Comparison of ENCODE assay signal across 8 cellular contexts in the genomic region with DNA sequence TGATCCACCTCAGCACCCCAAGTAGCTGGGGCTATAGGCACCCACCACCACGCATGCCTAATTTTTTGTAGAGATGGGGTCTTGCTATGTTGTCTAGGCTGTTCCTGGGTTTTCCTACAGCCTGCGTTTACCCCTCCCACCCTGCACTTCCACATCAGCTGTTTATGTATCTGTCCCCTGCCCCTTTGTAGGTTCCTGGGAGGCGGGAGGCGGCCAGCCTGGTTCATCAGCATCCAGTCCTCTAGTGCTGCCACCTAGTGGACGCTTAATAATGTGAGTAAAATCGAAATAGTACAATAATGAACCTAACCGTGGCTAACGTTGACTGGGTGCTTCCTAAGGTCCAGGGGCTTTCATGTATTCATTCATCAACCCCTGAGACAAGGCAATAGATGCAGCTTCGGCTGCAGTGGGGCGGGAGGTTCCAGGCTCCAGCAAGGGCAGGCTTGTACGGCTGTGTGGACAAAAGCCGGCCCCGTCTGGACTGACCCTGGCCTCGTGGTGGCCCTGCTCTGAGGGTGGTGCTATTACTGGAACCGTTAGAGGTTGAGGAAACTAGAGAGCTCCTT. TPM values are rescaled to one million over a fixed set of nuclear protein-coding genes. Genes with fewer than 3 reads are reported as not detected.
DNase-seq lines count a peak whose midpoint lies in the region; ATAC-seq, FAIRE-seq and TF ChIP-seq lines count a peak whose summit lies in the region.

No MANE protein-coding gene starts in this region.

- H3K36me3 ChIP-seq in astrocyte (ENCODE audit: insufficient read depth, low read length) (no peaks in the 10 kb centered on the region), smooth muscle cell (ENCODE audit: low read depth) (no peaks in the 10 kb centered on the region)

- H4K20me1 ChIP-seq in astrocyte (ENCODE audit: insufficient read depth, low read length) (no peaks in the 10 kb centered on the region), smooth muscle cell (ENCODE audit: low read depth) (no peaks in the 10 kb centered on the region)

- H3K9me3 Mint-ChIP-seq in T-cell (no peaks in the 10 kb centered on the region), astrocyte (ENCODE audit: unreplicated experiment) (peaks cover 4% of the 10 kb centered on the region)

- no peak overlapping the region for H3K9ac ChIP-seq in astrocyte (ENCODE audit: low read length)
- H3K9ac ChIP-seq in smooth muscle cell (ENCODE audit: low read depth) = no peak overlapping the region

- H3F3A ChIP-seq in smooth muscle cell (ENCODE audit: low read depth) = no peaks in the 10 kb centered on the region

- no peaks in the 10 kb centered on the region for H3K79me2 ChIP-seq in astrocyte (ENCODE audit: insufficient read depth, low read length)
- H3K79me2 ChIP-seq in smooth muscle cell (ENCODE audit: low read depth) = no peaks in the 10 kb centered on the region

- H3K4me3 ChIP-seq in astrocyte (ENCODE audit: insufficient read depth, low read depth, low read length) = no peak overlapping the region
- H3K4me3 ChIP-seq in smooth muscle cell = no peak overlapping the region

- H3K4me3 Mint-ChIP-seq in T-cell = no peak overlapping the region
- H3K4me3 Mint-ChIP-seq in astrocyte (ENCODE audit: unreplicated experiment) = peak overlapping the region; percentile 64

- H3K4me1 Mint-ChIP-seq in T-cell (peaks cover 4 to 8% (median 6%) of the 10 kb centered on the region in 3 donors), astrocyte (ENCODE audit: low read depth, unreplicated experiment) (peaks cover 23% of the 10 kb centered on the region)

- FAIRE-seq in astrocyte (lab: Jason Lieb, UNC) = peak; percentile 65

- ATAC-seq in T-cell (replicated peaks in 1 of 4) = peak in 2 of 4 experiments; percentile 45 to 53
- no peak for ATAC-seq in GM21723 (IDR thresholded peaks at IDR 0.05; ENCODE audit: unreplicated experiment)

- H3K27ac Mint-ChIP-seq in T-cell = no peak overlapping the region
- H3K27ac Mint-ChIP-seq in astrocyte (ENCODE audit: unreplicated experiment) = no peak overlapping the region

- H2AFZ ChIP-seq in astrocyte (ENCODE audit: low read depth, low read length) (peak overlapping the region; percentile 85), smooth muscle cell (ENCODE audit: low read depth) (peak overlapping the region; percentile 81)

- peak overlapping the region; percentile 57 for H3K4me2 ChIP-seq in astrocyte (ENCODE audit: low read length)
- peak overlapping the region; percentile 66 for H3K4me2 ChIP-seq in smooth muscle cell

- TF ChIP-seq CTCF in astrocyte (IDR thresholded peaks at IDR 0.05; ENCODE audit: insufficient read depth, low read depth, low read length) (peak; percentile 59), smooth muscle cell (IDR thresholded peaks at IDR 0.05; ENCODE audit: borderline replicate concordance, insufficient read depth, poor library complexity, severe bottlenecking) (peak; percentile 80)

- H3K27me3 Mint-ChIP-seq in T-cell (no peaks in the 10 kb centered on the region), astrocyte (ENCODE audit: low read depth, unreplicated experiment) (no peaks in the 10 kb centered on the region)

- DNase-seq in NCI-H2081 (lab: John Stamatoyannopoulos, UW) (peak; percentile 75 to 83), NCI-H2081 treated with DMSO at 0.1 percent for 48 hours (lab: John Stamatoyannopoulos, UW) (no peak), NCI-H1105 treated with DMSO at 0.1 percent for 48 hours (lab: John Stamatoyannopoulos, UW) (peak; percentile 74), T-cell (peak in 27 of 34 experiments; percentile 5 to 51 (median 34)), astrocyte (ENCODE audit: low read depth) (peak; percentile 50), iPS DF 19.7 (ENCODE audit: low read depth, low spot score) (peak; percentile 80), smooth muscle cell (lab: John Stamatoyannopoulos, UW; ENCODE audit: unreplicated experiment) (peak; percentile 16)

- CTCF ChIA-PET in T-cell (lab: Charles Lee) = interaction anchor here in 1 of 2 donors (0.6 to 0.7 kb wide), 2 partner anchors 101 to 588 kb away, joined by 3 to 4 read pairs; no protein-coding TSS in a partner anchor

- H3K36me3 Mint-ChIP-seq in T-cell (no peaks in the 10 kb centered on the region), astrocyte (ENCODE audit: low read depth, unreplicated experiment) (peaks cover 6% of the 10 kb centered on the region)

- WGBS in smooth muscle cell (ENCODE audit: low lambda C conversion rate) = 42% methylated on average over 14 of the region's 15 CpGs

- H3K4me1 ChIP-seq in astrocyte (ENCODE audit: insufficient read depth, low read length) (peaks cover 22% of the 10 kb centered on the region), smooth muscle cell (ENCODE audit: low read depth) (peaks cover 22% of the 10 kb centered on the region)

- H3K9me3 ChIP-seq in astrocyte (ENCODE audit: insufficient read depth, low read depth, low read length) (no peaks in the 10 kb centered on the region), smooth muscle cell (replicated peaks; ENCODE audit: low read depth) (no peaks in the 10 kb centered on the region)

- POLR2A ChIA-PET in T-cell (lab: Charles Lee) = no interaction called here

- H3K27ac ChIP-seq in astrocyte (ENCODE audit: low read depth, low read length) (no peak overlapping the region), smooth muscle cell (ENCODE audit: low read depth) (no peak overlapping the region)

- H3K27me3 ChIP-seq in astrocyte (ENCODE audit: insufficient read depth, low read length) (no peaks in the 10 kb centered on the region), smooth muscle cell (ENCODE audit: low read depth) (no peaks in the 10 kb centered on the region)

RNA-seq across cellular contexts. Expression of a gene that starts 1.2 kb away (rescaled TPM):
- total RNA-seq in T-cell = not detected
- 12.8 and 13.2 TPM in 2 replicates for total RNA-seq in astrocyte
- total RNA-seq in smooth muscle cell = 6.4 and 6.5 TPM in 2 replicates
- polyA plus RNA-seq in smooth muscle cell = 3.1 and 4.3 TPM in 2 replicates
